28 cellular contexts compared by ENCODE assay signal in the genomic region with DNA sequence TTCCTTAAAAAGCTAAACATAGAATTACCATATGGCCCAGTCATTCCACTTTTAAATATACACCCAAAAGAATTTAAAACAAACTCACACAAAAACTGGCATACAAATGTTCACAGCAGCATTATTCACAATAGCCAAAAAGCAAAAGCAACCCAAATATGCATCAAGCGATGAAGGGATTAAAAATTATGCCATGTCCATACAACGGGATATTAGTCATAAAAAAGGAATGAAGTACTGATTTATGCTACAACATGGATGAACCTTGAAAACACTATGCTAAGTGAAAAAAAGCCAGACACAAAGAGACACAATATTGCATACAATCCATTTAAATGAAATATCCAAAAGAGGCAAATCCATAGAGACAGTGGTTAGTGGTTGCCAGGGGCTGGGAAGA.
DNase-seq lines count a peak whose midpoint lies in the region; ATAC-seq, FAIRE-seq and TF ChIP-seq lines count a peak whose summit lies in the region.
"Had no signal": no experiment of that assay in that cellular context is flagged by ENCODE, and none has a peak within 500 bp of the region (broad histone marks: within the 10 kb centered on the region; RNA-seq: fewer than 3 reads in every experiment).

No MANE protein-coding gene starts in this region.

- TF ChIP-seq CTCF in SU-DHL-6 (IDR thresholded peaks at IDR 0.05; ENCODE audit: insufficient read depth, low read length, poor library complexity, severe bottlenecking) (no peak), retinal pigment epithelial cell (conservative IDR thresholded peaks at IDR 0.05; ENCODE audit: low read depth, low read length) (no peak)

- no peaks in the 10 kb centered on the region for H3K9me2 ChIP-seq in SU-DHL-6 (replicated peaks; ENCODE audit: insufficient read depth, low read length)

- peak; percentile 81 for FAIRE-seq in H54 (lab: Jason Lieb, UNC)

- no peaks in the 10 kb centered on the region for H3K27me3 ChIP-seq in SU-DHL-6 (ENCODE audit: low read length)
- H3K27me3 ChIP-seq: cardiac muscle cell, upper lobe of left lung had no signal

- ATAC-seq in GM18873 (IDR thresholded peaks at IDR 0.05; ENCODE audit: low FRiP score, unreplicated experiment) (no peak), GM18511 (IDR thresholded peaks at IDR 0.05; ENCODE audit: unreplicated experiment) (no peak)
- ATAC-seq: Panc1; right cardiac atrium; stimulated activated effector memory CD8-positive, alpha-beta T cell treated with anti-CD3 and anti-CD28 coated beads, Interleukin-12 subunit alpha, Interleukin-12 subunit beta, amount 100 ng/mL, for 72 hours had no signal

- H3K9ac ChIP-seq in SU-DHL-6 (ENCODE audit: low read length), result no peak overlapping the region
- H3K9ac ChIP-seq: parathyroid adenoma had no signal

- H3F3A ChIP-seq in SU-DHL-6 (ENCODE audit: insufficient read depth), result peaks cover 65% of the 10 kb centered on the region

- H3K9me3 ChIP-seq in SU-DHL-6 (ENCODE audit: insufficient read depth, low read length), result no peaks in the 10 kb centered on the region
- H3K9me3 ChIP-seq: upper lobe of left lung had no signal

- peak overlapping the region; percentile 86 for H3K27ac ChIP-seq in SU-DHL-6 (ENCODE audit: low read depth, low read length)
- H3K27ac ChIP-seq: C4-2B, cardiac muscle cell, parathyroid adenoma, upper lobe of left lung had no signal

- H3K4me2 ChIP-seq in SU-DHL-6 (ENCODE audit: low read depth, low read length, poor library complexity, severe bottlenecking), result peak overlapping the region; percentile 47

- peaks cover 100% of the 10 kb centered on the region for H3K79me2 ChIP-seq in SU-DHL-6 (ENCODE audit: insufficient read depth, low read length)
- H3K79me2 ChIP-seq: parathyroid adenoma had no signal

- H3K4me3 ChIP-seq in SU-DHL-6 (ENCODE audit: insufficient read depth, low read length, poor library complexity, severe bottlenecking) (no peak overlapping the region), retinal pigment epithelial cell (ENCODE audit: low read length) (no peak overlapping the region)
- H3K4me3 ChIP-seq: cardiac muscle cell, lung, upper lobe of left lung had no signal

- DNase-seq in H54 (ENCODE audit: insufficient read length, low spot score) (no peak), fibroblast of peridontal ligament (ENCODE audit: extremely low read depth) (peak; percentile 14), retinal pigment epithelial cell (ENCODE audit: low read depth) (peak; percentile 40), DMS79 (lab: John Stamatoyannopoulos, UW) (no peak)
- DNase-seq: activated CD4-positive, alpha-beta T cell treated with anti-CD3 and anti-CD28 coated beads, Interleukin-2, amount 50 U/mL, for 4 hours; activated naive CD4-positive, alpha-beta T cell treated with anti-CD3 and anti-CD28 coated beads, Interleukin-2, amount 10 ng/mL, durations not matched to agents 7 days and 5 days; cortex of kidney; DND-41; head of caudate nucleus; kidney glomerular epithelial cell; NCI-H1105; NCI-H187 treated with DMSO at 0.1 percent for 48 hours; NCI-H524 treated with DMSO at 0.1 percent for 48 hours; right cardiac atrium; SIG-M5; stimulated activated CD4-positive, alpha-beta T cell treated with anti-CD3 and anti-CD28 coated beads, Interleukin-12 subunit alpha, Interleukin-12 subunit beta, amount 100 ng/mL, for 4 hours; stimulated activated CD4-positive, alpha-beta T cell treated with anti-CD3 and anti-CD28 coated beads, Interleukin-4, amount 100 ng/mL, for 24 hours; SW 1271; upper lobe of left lung had no signal

- no peaks in the 10 kb centered on the region for H4K20me1 ChIP-seq in SU-DHL-6 (ENCODE audit: low read depth, low read length)

- H2AFZ ChIP-seq in SU-DHL-6 (ENCODE audit: low read depth, low read length, severe bottlenecking), result no peak overlapping the region
- H2AFZ ChIP-seq: parathyroid adenoma had no signal

- H3K36me3 ChIP-seq in SU-DHL-6 (ENCODE audit: low read length), result peaks cover 6% of the 10 kb centered on the region; the same call in 1 of the 2 replicates
- H3K36me3 ChIP-seq: cardiac muscle cell, upper lobe of left lung had no signal

- no peak for TF ChIP-seq POLR2A in H54 (IDR thresholded peaks at IDR 0.05; ENCODE audit: low read depth, low read length)

Comparison
In these comparisons a context has a peak if more than half of its experiments do, and no peak if none do; other contexts are left out.
1. DNase-seq: peak in fibroblast of peridontal ligament (single experiment) and retinal pigment epithelial cell (single experiment); none in H54 (single experiment) and DMS79 (single experiment).